Comparison of ENCODE assay signal across 19 cellular contexts in genomic region chr1:204705888-204706837, GRCh38. TPM values are rescaled to one million over a fixed set of nuclear protein-coding genes. Genes with fewer than 3 reads are reported as not detected.
DNase-seq lines count a peak whose midpoint lies in the region; ATAC-seq and TF ChIP-seq lines count a peak whose summit lies in the region.
"Had no signal": no experiment of that assay in that cellular context is flagged by ENCODE, and none has a peak within 500 bp of the region (broad histone marks: within the 10 kb centered on the region; RNA-seq: fewer than 3 reads in every experiment).

No MANE protein-coding gene starts in this region.

- no peak for TF ChIP-seq CTCF in neural progenitor cell (IDR thresholded peaks at IDR 0.05)

- H3K27me3 Mint-ChIP-seq in activated CD4-positive, alpha-beta T cell treated with anti-CD3 and anti-CD28 coated beads, Interleukin-2, amount 10 ng/mL, durations not matched to agents 24 days and 14 days = peaks cover 6% of the 10 kb centered on the region
- H3K27me3 Mint-ChIP-seq in activated CD4-positive, alpha-beta T cell treated with anti-CD3 and anti-CD28 coated beads for 36 hours = no peaks in the 10 kb centered on the region
- H3K27me3 Mint-ChIP-seq in neural progenitor cell (ENCODE audit: insufficient read depth, low read depth) = peaks cover 21% of the 10 kb centered on the region

- no peak for ATAC-seq in activated CD4-positive, alpha-beta T cell treated with anti-CD3 and anti-CD28 coated beads for 36 hours
- ATAC-seq in GM19455 (IDR thresholded peaks at IDR 0.05; ENCODE audit: unreplicated experiment) = no peak
- ATAC-seq: right lobe of liver had no signal

- H3K9ac ChIP-seq in neural progenitor cell = no peak overlapping the region

- H3K4me2 ChIP-seq in neural progenitor cell = peak overlapping the region; percentile 23

- H3K79me2 ChIP-seq in neural progenitor cell (ENCODE audit: low read depth) = no peaks in the 10 kb centered on the region

- intact Hi-C loops in activated CD4-positive, alpha-beta T cell treated with anti-CD3 and anti-CD28 coated beads, Interleukin-2, amount 10 ng/mL, durations not matched to agents 24 days and 14 days (cut with micrococcal nuclease) = no loop called here
- intact Hi-C loops in activated CD4-positive, alpha-beta T cell treated with anti-CD3 and anti-CD28 coated beads for 36 hours (cut with DNase I, micrococcal nuclease) = no loop called here

- POLR2A ChIA-PET in activated CD4-positive, alpha-beta T cell treated with anti-CD3 and anti-CD28 coated beads for 36 hours (lab: Charles Lee) = no interaction called here

- peaks cover 63% of the 10 kb centered on the region for H3K27me3 ChIP-seq in neural progenitor cell
- H3K27me3 ChIP-seq: right lobe of liver had no signal

- no peak overlapping the region for H3K4me3 Mint-ChIP-seq in activated CD4-positive, alpha-beta T cell treated with anti-CD3 and anti-CD28 coated beads, Interleukin-2, amount 10 ng/mL, durations not matched to agents 24 days and 14 days
- H3K4me3 Mint-ChIP-seq in activated CD4-positive, alpha-beta T cell treated with anti-CD3 and anti-CD28 coated beads for 36 hours = no peak overlapping the region
- peak overlapping the region; percentile 27 for H3K4me3 Mint-ChIP-seq in neural progenitor cell
- H3K4me3 Mint-ChIP-seq: activated CD4-positive, alpha-beta memory T cell treated with anti-CD3 and anti-CD28 coated beads, Interleukin-2, amount 10 ng/mL, durations not matched to agents 7 days and 5 days had no signal

- H3K9me3 Mint-ChIP-seq in activated CD4-positive, alpha-beta T cell treated with anti-CD3 and anti-CD28 coated beads, Interleukin-2, amount 10 ng/mL, durations not matched to agents 24 days and 14 days = no peaks in the 10 kb centered on the region
- no peaks in the 10 kb centered on the region for H3K9me3 Mint-ChIP-seq in activated CD4-positive, alpha-beta T cell treated with anti-CD3 and anti-CD28 coated beads for 36 hours (ENCODE audit: low read depth)
- H3K9me3 Mint-ChIP-seq in neural progenitor cell = no peaks in the 10 kb centered on the region
- H3K9me3 Mint-ChIP-seq: activated CD4-positive, alpha-beta memory T cell treated with anti-CD3 and anti-CD28 coated beads, Interleukin-2, amount 10 ng/mL, durations not matched to agents 7 days and 5 days; activated T-helper 2 cell treated with anti-CD3 and anti-CD28 coated beads, Interferon-gamma antibody, Interleukin-2, Interleukin-4, amounts not matched to agents 10 μg/mL and 5 μg/mL and 100 μg/mL, durations not matched to agents 14 hours and 24 hours and 36 hours had no signal

- H3K36me3 Mint-ChIP-seq in activated CD4-positive, alpha-beta T cell treated with anti-CD3 and anti-CD28 coated beads, Interleukin-2, amount 10 ng/mL, durations not matched to agents 24 days and 14 days (ENCODE audit: low read depth) = no peaks in the 10 kb centered on the region
- no peaks in the 10 kb centered on the region for H3K36me3 Mint-ChIP-seq in activated CD4-positive, alpha-beta T cell treated with anti-CD3 and anti-CD28 coated beads for 36 hours (ENCODE audit: low read depth)
- H3K36me3 Mint-ChIP-seq in neural progenitor cell = no peaks in the 10 kb centered on the region

- peaks cover 39% of the 10 kb centered on the region for H3K4me1 ChIP-seq in neural progenitor cell
- H3K4me1 ChIP-seq: right lobe of liver, tibial nerve had no signal

- no peak overlapping the region for H3K4me3 ChIP-seq in neural progenitor cell
- H3K4me3 ChIP-seq: right lobe of liver, tibial nerve had no signal

- DNase-seq in activated CD4-positive, alpha-beta T cell treated with anti-CD3 and anti-CD28 coated beads, Interleukin-2, amount 10 ng/mL, durations not matched to agents 24 days and 14 days = no peak
- DNase-seq in activated CD4-positive, alpha-beta T cell treated with anti-CD3 and anti-CD28 coated beads for 36 hours = no peak
- peak; percentile 73 for DNase-seq in OCI-M1 (lab: John Stamatoyannopoulos, UW)
- DNase-seq in cerebellar cortex (ENCODE audit: low spot score) = peak; percentile 80
- DNase-seq in neural progenitor cell (ENCODE audit: low spot score) = no peak
- DNase-seq in NCI-H1105 (lab: John Stamatoyannopoulos, UW) = no peak
- DNase-seq in NOMO-1 treated with DMSO at 0.1 percent for 48 hours (lab: John Stamatoyannopoulos, UW; ENCODE audit: unreplicated experiment) = no peak
- DNase-seq: activated CD4-positive, alpha-beta memory T cell treated with anti-CD3 and anti-CD28 coated beads, Interleukin-2, amount 10 ng/mL, durations not matched to agents 7 days and 5 days; brain microvascular endothelial cell; MV-4-11; NCI-H774; right lobe of liver; stimulated activated CD4-positive, alpha-beta T cell treated with anti-CD3 and anti-CD28 coated beads, Interleukin-2, amount 100 ng/mL, for 48 hours; stimulated activated CD8-positive, alpha-beta memory T cell treated with anti-CD3 and anti-CD28 coated beads, Interleukin-4, amount 100 ng/mL, for 48 hours; T1000 had no signal

- no peaks in the 10 kb centered on the region for H3K36me3 ChIP-seq in neural progenitor cell
- H3K36me3 ChIP-seq: brain microvascular endothelial cell, neutrophil, right lobe of liver, tibial nerve had no signal

- H3K27ac Mint-ChIP-seq in activated CD4-positive, alpha-beta T cell treated with anti-CD3 and anti-CD28 coated beads, Interleukin-2, amount 10 ng/mL, durations not matched to agents 24 days and 14 days = peak overlapping the region; percentile 54
- no peak overlapping the region for H3K27ac Mint-ChIP-seq in activated CD4-positive, alpha-beta T cell treated with anti-CD3 and anti-CD28 coated beads for 36 hours
- H3K27ac Mint-ChIP-seq in neural progenitor cell = peak overlapping the region; percentile 95
- H3K27ac Mint-ChIP-seq: activated CD4-positive, alpha-beta memory T cell treated with anti-CD3 and anti-CD28 coated beads, Interleukin-2, amount 10 ng/mL, durations not matched to agents 7 days and 5 days; activated T-helper 2 cell treated with anti-CD3 and anti-CD28 coated beads, Interferon-gamma antibody, Interleukin-2, Interleukin-4, amounts not matched to agents 10 μg/mL and 5 μg/mL and 100 μg/mL, durations not matched to agents 14 hours and 24 hours and 36 hours had no signal

- peaks cover 12% of the 10 kb centered on the region for H3F3A ChIP-seq in neural progenitor cell (ENCODE audit: low read depth)

- H3K9me3 ChIP-seq in neural progenitor cell (ENCODE audit: low read depth) = no peaks in the 10 kb centered on the region
- H3K9me3 ChIP-seq: neutrophil, right lobe of liver, tibial nerve had no signal

- CTCF ChIA-PET in activated CD4-positive, alpha-beta T cell treated with anti-CD3 and anti-CD28 coated beads for 36 hours (lab: Charles Lee) = interaction anchor here (0.7 kb wide), 2 partner anchors 58 to 101 kb away, joined by 3 to 4 read pairs; no protein-coding TSS in a partner anchor

- H4K20me1 ChIP-seq in neural progenitor cell (ENCODE audit: low read depth) = peaks cover 15% of the 10 kb centered on the region

- H2AFZ ChIP-seq in neural progenitor cell (replicated peaks) = no peak overlapping the region

- peaks cover 8% of the 10 kb centered on the region for H3K4me1 Mint-ChIP-seq in activated CD4-positive, alpha-beta T cell treated with anti-CD3 and anti-CD28 coated beads, Interleukin-2, amount 10 ng/mL, durations not matched to agents 24 days and 14 days
- peaks cover 20% of the 10 kb centered on the region for H3K4me1 Mint-ChIP-seq in activated CD4-positive, alpha-beta T cell treated with anti-CD3 and anti-CD28 coated beads for 36 hours
- peaks cover 54% of the 10 kb centered on the region for H3K4me1 Mint-ChIP-seq in neural progenitor cell

- no peak overlapping the region for H3K27ac ChIP-seq in neural progenitor cell
- H3K27ac ChIP-seq: brain microvascular endothelial cell, neutrophil, right lobe of liver, tibial nerve had no signal

RNA-seq across cellular contexts. Expression of gene LRRN2, which starts 20.6 kb away (rescaled TPM):
- total RNA-seq in activated CD4-positive, alpha-beta T cell treated with anti-CD3 and anti-CD28 coated beads, Interleukin-2, amount 10 ng/mL, durations not matched to agents 24 days and 14 days = 0.05 TPM in 1 of 2 replicates, not detected in the other
- total RNA-seq in activated CD4-positive, alpha-beta T cell treated with anti-CD3 and anti-CD28 coated beads for 36 hours = under 1 TPM in 1 of 2 experiments, not detected in 1; 0.05 TPM
- 1.9 and 7.2 TPM in 2 replicates for total RNA-seq in neural progenitor cell (ENCODE audit: low replicate concordance)
- total RNA-seq: activated T-helper 2 cell treated with anti-CD3 and anti-CD28 coated beads, Interferon-gamma antibody, Interleukin-2, Interleukin-4, amounts not matched to agents 10 μg/mL and 5 μg/mL and 100 μg/mL, durations not matched to agents 14 hours and 24 hours and 36 hours had no signal

Comparison
In these comparisons a context has a peak if more than half of its experiments do, and no peak if none do; other contexts are left out.
1. DNase-seq: peak in OCI-M1 (single experiment) and cerebellar cortex (single experiment); none in activated CD4-positive, alpha-beta T cell treated with anti-CD3 and anti-CD28 coated beads, Interleukin-2, amount 10 ng/mL, durations not matched to agents 24 days and 14 days (single experiment), activated CD4-positive, alpha-beta T cell treated with anti-CD3 and anti-CD28 coated beads for 36 hours (single experiment), neural progenitor cell (single experiment), NCI-H1105 (single experiment) and NOMO-1 treated with DMSO at 0.1 percent for 48 hours (single experiment).